8 cellular contexts compared by ENCODE assay signal in genomic region chrX:54921427-54922021, GRCh38. TPM values are rescaled to one million over a fixed set of nuclear protein-coding genes. Genes with fewer than 3 reads are reported as not detected.
DNase-seq lines count a peak whose midpoint lies in the region; ATAC-seq lines count a peak whose summit lies in the region.

No MANE protein-coding gene starts in this region.

- intact Hi-C loops in left colon (cut with DNase I, micrococcal nuclease), result no loop called here

- ATAC-seq in GM18909 (IDR thresholded peaks at IDR 0.05; ENCODE audit: poor library complexity, unreplicated experiment), result peak; percentile 64
- peak; percentile 24 to 56 for ATAC-seq in activated CD4-positive, CD25-positive, alpha-beta regulatory T cell treated with anti-CD3 and anti-CD28 coated beads, Interleukin-2, amount 50 U/mL, for 24 hours
- ATAC-seq in left colon, result no peak
- no peak for ATAC-seq in HG02623 (IDR thresholded peaks at IDR 0.05; ENCODE audit: unreplicated experiment)
- ATAC-seq in GM19023 (IDR thresholded peaks at IDR 0.05; ENCODE audit: unreplicated experiment), result no peak

- peak; percentile 68 for DNase-seq in NCI-H1092 (lab: John Stamatoyannopoulos, UW)
- DNase-seq in cerebellum (ENCODE audit: low spot score), result peak; percentile 56
- DNase-seq in left colon, result peak; percentile 39 to 40
- DNase-seq in stimulated activated CD4-positive, alpha-beta T cell treated with anti-CD3 and anti-CD28 coated beads, Interleukin-1b, Interleukin-23, amount 100 ng/mL, for 24 hours (ENCODE audit: low read depth in 4 of 4, low spot score in 1 of 4), result peak; percentile 9 to 37 (median 36)

RNA-seq across cellular contexts. Expression of gene TRO, which starts 0.9 kb away (rescaled TPM):
- total RNA-seq in cerebellum, result 78.4 TPM
- total RNA-seq in left colon, result 1 to 10 TPM; 1.5 to 2.1 TPM

Comparison
In these comparisons a context has a peak if more than half of its experiments do, and no peak if none do; other contexts are left out.
1. ATAC-seq: peak in GM18909 (single experiment) and activated CD4-positive, CD25-positive, alpha-beta regulatory T cell treated with anti-CD3 and anti-CD28 coated beads, Interleukin-2, amount 50 U/mL, for 24 hours (2 of 2); none in left colon (single experiment), HG02623 (single experiment) and GM19023 (single experiment).
2. RNA of gene TRO, which starts 0.9 kb away (total RNA-seq): 78.4 TPM in cerebellum (single experiment); 1.5 to 2.1 TPM in left colon; every median in the first group is over 10 times any median in the second.
3. Peak in every context shown above with its lines, with median percentiles within 50 percentile points of each other: DNase-seq.